In the genomic region with DNA sequence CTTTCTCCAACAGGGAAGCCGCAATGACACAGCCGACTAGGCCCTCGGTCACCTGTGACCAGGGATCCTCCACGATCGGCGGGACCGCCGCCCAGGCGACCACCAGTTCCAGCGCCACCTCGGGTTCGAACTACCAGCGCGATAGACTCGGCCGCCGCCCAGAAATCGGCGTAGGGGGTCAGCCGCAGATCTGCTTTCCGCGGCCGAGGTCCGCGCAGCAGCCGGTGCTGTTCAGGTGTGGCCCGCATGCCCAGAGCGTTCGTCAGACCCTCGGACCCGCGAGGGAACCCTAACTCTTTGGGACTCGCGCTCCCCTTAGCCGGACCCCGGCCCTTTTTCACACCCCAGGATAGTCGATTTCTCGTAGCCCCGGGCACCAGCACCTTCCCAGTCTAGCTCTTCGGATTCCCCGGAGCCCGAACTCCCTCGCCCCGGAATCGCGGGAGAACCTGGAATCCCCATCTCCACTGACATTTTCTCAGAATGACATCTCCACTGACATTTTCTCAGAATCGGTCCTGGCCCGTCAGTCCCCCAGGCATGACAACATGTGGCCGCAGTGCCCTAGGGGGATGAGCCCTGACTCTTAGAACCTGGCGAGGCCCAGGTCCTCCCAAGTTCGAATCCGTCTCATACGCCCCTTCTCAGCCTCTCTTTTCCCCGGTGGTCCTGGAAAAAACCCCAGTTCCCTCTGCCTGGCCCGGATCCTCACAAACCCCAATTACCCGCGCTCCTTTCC, we compare ENCODE assay signal across 8 cellular contexts. TPM values are rescaled to one million over a fixed set of nuclear protein-coding genes. Genes with fewer than 3 reads are reported as not detected.
A peak's percentile ranks its signal among the peaks of the same experiment; 100 is the strongest.
DNase-seq lines count a peak whose midpoint lies in the region; ATAC-seq and TF ChIP-seq lines count a peak whose summit lies in the region.
"Had no signal": no experiment of that assay in that cellular context is flagged by ENCODE, and none has a peak within 500 bp of the region (broad histone marks: within the 10 kb centered on the region; RNA-seq: fewer than 3 reads in every experiment).

No MANE protein-coding gene starts in this region.

- H3K36me3 Mint-ChIP-seq in HFFc6 (ENCODE audit: low read depth): no peaks in the 10 kb centered on the region
- H3K36me3 Mint-ChIP-seq in activated naive CD8-positive, alpha-beta T cell treated with anti-CD3 and anti-CD28 coated beads, Interleukin-2, amount 50 U/mL, for 24 hours (ENCODE audit: low read depth): no peaks in the 10 kb centered on the region
- H3K36me3 Mint-ChIP-seq in stimulated activated effector memory CD8-positive, alpha-beta T cell treated with anti-CD3 and anti-CD28 coated beads, Interleukin-12 subunit alpha, Interleukin-12 subunit beta, amount 100 ng/mL, for 72 hours: no peaks in the 10 kb centered on the region

- H3K27me3 Mint-ChIP-seq in HFFc6 (ENCODE audit: insufficient read depth): peaks cover 5% of the 10 kb centered on the region
- H3K27me3 Mint-ChIP-seq in activated naive CD8-positive, alpha-beta T cell treated with anti-CD3 and anti-CD28 coated beads, Interleukin-2, amount 50 U/mL, for 24 hours: peaks cover 47% of the 10 kb centered on the region

- H3K27ac Mint-ChIP-seq in HFFc6: peak overlapping the region; percentile 92
- peak overlapping the region; percentile 75 for H3K27ac Mint-ChIP-seq in activated naive CD8-positive, alpha-beta T cell treated with anti-CD3 and anti-CD28 coated beads, Interleukin-2, amount 50 U/mL, for 24 hours
- H3K27ac Mint-ChIP-seq in stimulated activated effector memory CD8-positive, alpha-beta T cell treated with anti-CD3 and anti-CD28 coated beads, Interleukin-12 subunit alpha, Interleukin-12 subunit beta, amount 100 ng/mL, for 72 hours: peak overlapping the region; percentile 94

- peak overlapping the region; percentile 92 for H3K4me3 Mint-ChIP-seq in HFFc6
- peak overlapping the region; percentile 80 for H3K4me3 Mint-ChIP-seq in activated naive CD8-positive, alpha-beta T cell treated with anti-CD3 and anti-CD28 coated beads, Interleukin-2, amount 50 U/mL, for 24 hours
- H3K4me3 Mint-ChIP-seq in stimulated activated effector memory CD8-positive, alpha-beta T cell treated with anti-CD3 and anti-CD28 coated beads, Interleukin-12 subunit alpha, Interleukin-12 subunit beta, amount 100 ng/mL, for 72 hours: peak overlapping the region; percentile 93

- DNase-seq in HFFc6: no peak
- DNase-seq in activated naive CD8-positive, alpha-beta T cell treated with anti-CD3 and anti-CD28 coated beads, Interleukin-2, amount 50 U/mL, for 24 hours: no peak
- peak; percentile 36 for DNase-seq in islet precursor cell
- DNase-seq in stimulated activated effector memory CD8-positive, alpha-beta T cell treated with anti-CD3 and anti-CD28 coated beads, Interleukin-12 subunit alpha, Interleukin-12 subunit beta, amount 100 ng/mL, for 72 hours (ENCODE audit: low spot score in 2 of 2): peak in 1 of 2 donors; percentile 43
- no peak for DNase-seq in NCI-H446 treated with DMSO at 0.1 percent for 48 hours (lab: John Stamatoyannopoulos, UW)
- DNase-seq in hypothalamus (lab: John Stamatoyannopoulos, UW): no peak

- peaks cover 27% of the 10 kb centered on the region for H3K4me1 Mint-ChIP-seq in HFFc6 (ENCODE audit: low read depth)
- H3K4me1 Mint-ChIP-seq in activated naive CD8-positive, alpha-beta T cell treated with anti-CD3 and anti-CD28 coated beads, Interleukin-2, amount 50 U/mL, for 24 hours: peaks cover 21% of the 10 kb centered on the region
- H3K4me1 Mint-ChIP-seq in stimulated activated effector memory CD8-positive, alpha-beta T cell treated with anti-CD3 and anti-CD28 coated beads, Interleukin-12 subunit alpha, Interleukin-12 subunit beta, amount 100 ng/mL, for 72 hours: peaks cover 28% of the 10 kb centered on the region

- no peak for ATAC-seq in activated naive CD8-positive, alpha-beta T cell treated with anti-CD3 and anti-CD28 coated beads, Interleukin-2, amount 50 U/mL, for 24 hours
- ATAC-seq in stimulated activated effector memory CD8-positive, alpha-beta T cell treated with anti-CD3 and anti-CD28 coated beads, Interleukin-12 subunit alpha, Interleukin-12 subunit beta, amount 100 ng/mL, for 72 hours: no peak
- ATAC-seq in GM18511 (IDR thresholded peaks at IDR 0.05; ENCODE audit: unreplicated experiment): no peak

- 0 out of 2 replicates have a peak, but pooled peaks have one; percentile 11 for TF ChIP-seq CTCF in HFFc6 (IDR thresholded peaks at IDR 0.05)

- H3K9me3 Mint-ChIP-seq in HFFc6: no peaks in the 10 kb centered on the region
- H3K9me3 Mint-ChIP-seq in activated naive CD8-positive, alpha-beta T cell treated with anti-CD3 and anti-CD28 coated beads, Interleukin-2, amount 50 U/mL, for 24 hours: no peaks in the 10 kb centered on the region
- no peaks in the 10 kb centered on the region for H3K9me3 Mint-ChIP-seq in stimulated activated effector memory CD8-positive, alpha-beta T cell treated with anti-CD3 and anti-CD28 coated beads, Interleukin-12 subunit alpha, Interleukin-12 subunit beta, amount 100 ng/mL, for 72 hours

RNA-seq across cellular contexts. Expression of a gene that starts 0.4 kb away (rescaled TPM):
- total RNA-seq in HFFc6 (2021; fragmentation: NEBNext Ultra II Directional; extraction: Animal tissue kit (Norgen Biotek cat#: 25700)): not detected
- total RNA-seq: lung had no signal

RNA-seq across cellular contexts. Expression of a gene that starts 19.5 kb away (rescaled TPM):
- under 1 TPM in 4 of 6 experiments, not detected in 2; 0.09 to 0.19 (median 0.12) TPM for total RNA-seq in HFFc6 (2021; fragmentation: NEBNext Ultra II Directional; extraction: Animal tissue kit (Norgen Biotek cat#: 25700))

RNA-seq across cellular contexts. Expression of a gene that starts 59.5 kb away (rescaled TPM):
- 10 to 100 TPM; 13.2 to 16.1 (median 13.5) TPM for total RNA-seq in HFFc6 (2021; fragmentation: NEBNext Ultra II Directional; extraction: Animal tissue kit (Norgen Biotek cat#: 25700))
